ENCODE assay signal across 22 cellular contexts in genomic region chr20:1971893-1972586, GRCh38. TPM values are rescaled to one million over a fixed set of nuclear protein-coding genes. Genes with fewer than 3 reads are reported as not detected.
DNase-seq lines count a peak whose midpoint lies in the region; ATAC-seq, FAIRE-seq and TF ChIP-seq lines count a peak whose summit lies in the region.
"Had no signal": no experiment of that assay in that cellular context is flagged by ENCODE, and none has a peak within 500 bp of the region (broad histone marks: within the 10 kb centered on the region; RNA-seq: fewer than 3 reads in every experiment).

No MANE protein-coding gene starts in this region.

- H3K27me3 ChIP-seq in HepG2 (ENCODE audit: control insufficient read depth in 1 of 2, insufficient read depth in 2 of 2, low read length in 2 of 2) (peaks cover 6 to 41% of the 10 kb centered on the region in 2 experiments; a peak in 3 of 5 replicates), right lobe of liver (no peaks in the 10 kb centered on the region), Karpas-422 (ENCODE audit: low read length) (no peaks in the 10 kb centered on the region)
- H3K27me3 ChIP-seq: BLaER1 treated with 17β-estradiol and CSF1 and Interleukin-3, amounts not matched to agents 10 nM and 100 nM had no signal

- ATAC-seq in HepG2 (no peak), right lobe of liver (no peak)
- ATAC-seq in activated T-helper 17 cell treated with anti-CD3 and anti-CD28 coated beads, Interleukin-2, amount 50 U/mL, for 72 hours (replicated peaks), result no peak

- no peak overlapping the region for H3K27ac Mint-ChIP-seq in activated T-helper 17 cell treated with anti-CD3 and anti-CD28 coated beads, Interleukin-2, amount 50 U/mL, for 72 hours
- no peak overlapping the region for H3K27ac Mint-ChIP-seq in endothelial cell (ENCODE audit: unreplicated experiment)
- H3K27ac Mint-ChIP-seq: CD4-positive, CD25-positive, alpha-beta regulatory T cell; CD8-positive, alpha-beta memory T cell had no signal

- H3K79me2 ChIP-seq in HepG2 (ENCODE audit: insufficient read depth, low read length) (no peaks in the 10 kb centered on the region), Karpas-422 (ENCODE audit: low read length) (no peaks in the 10 kb centered on the region)

- no TSS peak for BruUV-seq in HepG2 (replicated peaks; lab: Mats Ljungman, UMichigan)

- H3K9me3 ChIP-seq in HepG2 (ENCODE audit: low read length) (no peaks in the 10 kb centered on the region), right lobe of liver (no peaks in the 10 kb centered on the region), Karpas-422 (ENCODE audit: low read length) (no peaks in the 10 kb centered on the region)
- H3K9me3 ChIP-seq: BLaER1 treated with 17β-estradiol and CSF1 and Interleukin-3, amounts not matched to agents 10 nM and 100 nM had no signal

- FAIRE-seq in HepG2 (lab: Jason Lieb, UNC), result no peak
- FAIRE-seq: G401.6, GM12892, GM18507 had no signal

- TF ChIP-seq CTCF in HepG2 (CRISPR knock-in tag; IDR thresholded peaks at IDR 0.05) (no peak), right lobe of liver (IDR thresholded peaks at IDR 0.05) (no peak), endothelial cell (IDR thresholded peaks at IDR 0.05; ENCODE audit: unreplicated experiment) (no peak)

- H2AFZ ChIP-seq in HepG2 (ENCODE audit: low read length), result no peak overlapping the region
- no peak overlapping the region for H2AFZ ChIP-seq in Karpas-422 (ENCODE audit: low read length)

- intact Hi-C loops in HepG2 (cut with micrococcal nuclease; ENCODE audit: unreplicated experiment), result no loop called here
- intact Hi-C loops in right lobe of liver (cut with DNase I), result no loop called here

- no peaks in the 10 kb centered on the region for H3K9me3 Mint-ChIP-seq in activated T-helper 17 cell treated with anti-CD3 and anti-CD28 coated beads, Interleukin-2, amount 50 U/mL, for 72 hours
- H3K9me3 Mint-ChIP-seq in endothelial cell (ENCODE audit: unreplicated experiment), result no peaks in the 10 kb centered on the region
- H3K9me3 Mint-ChIP-seq: CD8-positive, alpha-beta memory T cell had no signal

- TF ChIP-seq RAD21 in HepG2 (CRISPR knock-in tag; IDR thresholded peaks at IDR 0.05), result no peak

- H3K4me1 ChIP-seq in HepG2 (ENCODE audit: insufficient read depth, low read length), result no peaks in the 10 kb centered on the region
- no peaks in the 10 kb centered on the region for H3K4me1 ChIP-seq in right lobe of liver
- peaks cover 10% of the 10 kb centered on the region for H3K4me1 ChIP-seq in Karpas-422 (ENCODE audit: low read length)

- DNase-seq in HepG2 (ENCODE audit: low spot score) (no peak), right lobe of liver (no peak), Karpas-422 (peak; percentile 65), mesenteric fat pad (ENCODE audit: low spot score) (peak; percentile 5), T-helper 9 cell (no peak), endothelial cell (ENCODE audit: low spot score) (no peak)
- DNase-seq: CD4-positive, CD25-positive, alpha-beta regulatory T cell; CD8-positive, alpha-beta memory T cell; COR-L47; DMS 273 treated with DMSO at 0.1 percent for 48 hours; DMS53; GOT3; H7 had no signal

- no peaks in the 10 kb centered on the region for H3K36me3 ChIP-seq in HepG2 (replicated peaks in 1 of 2; ENCODE audit: control insufficient read depth in 1 of 2, insufficient read depth in 2 of 2, low read length in 2 of 2)
- H3K36me3 ChIP-seq in right lobe of liver, result no peaks in the 10 kb centered on the region
- H3K36me3 ChIP-seq in Karpas-422 (ENCODE audit: insufficient read depth, low read length), result no peaks in the 10 kb centered on the region
- H3K36me3 ChIP-seq: BLaER1 treated with 17β-estradiol and CSF1 and Interleukin-3, amounts not matched to agents 10 nM and 100 nM had no signal

- H3K27ac ChIP-seq in HepG2 (ENCODE audit: extremely low read length, insufficient read depth, low read length), result no peak overlapping the region
- no peak overlapping the region for H3K27ac ChIP-seq in right lobe of liver
- no peak overlapping the region for H3K27ac ChIP-seq in Karpas-422 (ENCODE audit: low read length)
- H3K27ac ChIP-seq: 22Rv1; BLaER1 treated with 17β-estradiol and CSF1 and Interleukin-3, amounts not matched to agents 10 nM and 100 nM; KMS-11 had no signal

- no peaks in the 10 kb centered on the region for H3K36me3 Mint-ChIP-seq in activated T-helper 17 cell treated with anti-CD3 and anti-CD28 coated beads, Interleukin-2, amount 50 U/mL, for 72 hours (ENCODE audit: low read depth)
- no peaks in the 10 kb centered on the region for H3K36me3 Mint-ChIP-seq in endothelial cell (ENCODE audit: low read depth, unreplicated experiment)
- H3K36me3 Mint-ChIP-seq: CD4-positive, CD25-positive, alpha-beta regulatory T cell; CD8-positive, alpha-beta memory T cell had no signal

- CTCF ChIA-PET in HepG2 (lab: Yijun Ruan, JAX; ENCODE audit: low intra/inter-chr PET ratio, low total read pairs), result no interaction called here

- POLR2A ChIA-PET in HepG2 (lab: Yijun Ruan, JAX), result no interaction called here

- H3K4me3 ChIP-seq in HepG2 (replicated peaks in 1 of 3; ENCODE audit: insufficient read depth in 1 of 3, low read depth in 2 of 3, low read length in 3 of 3) (no peak overlapping the region), right lobe of liver (no peak overlapping the region), Karpas-422 (ENCODE audit: low read length) (no peak overlapping the region)
- H3K4me3 ChIP-seq: BLaER1 treated with 17β-estradiol and CSF1 and Interleukin-3, amounts not matched to agents 10 nM and 100 nM had no signal

- H4K20me1 ChIP-seq in HepG2 (ENCODE audit: insufficient read depth, low read length) (no peaks in the 10 kb centered on the region), Karpas-422 (ENCODE audit: insufficient read depth, low read depth, low read length) (no peaks in the 10 kb centered on the region)
- H4K20me1 ChIP-seq: BLaER1 treated with 17β-estradiol and CSF1 and Interleukin-3, amounts not matched to agents 10 nM and 100 nM had no signal

- no peaks in the 10 kb centered on the region for H3K9me2 ChIP-seq in Karpas-422 (replicated peaks; ENCODE audit: insufficient read depth, low read length)

- 23% methylated on average over 5 of the region's 5 CpGs for WGBS in HepG2 (ENCODE audit: low lambda C conversion rate)
- 67% methylated on average over 5 of the region's 5 CpGs for WGBS in right lobe of liver (ENCODE audit: insufficient coverage, low coverage, low lambda C conversion rate, missing lambda C conversion rate)

- H3K4me3 Mint-ChIP-seq in activated T-helper 17 cell treated with anti-CD3 and anti-CD28 coated beads, Interleukin-2, amount 50 U/mL, for 72 hours, result no peak overlapping the region
- no peak overlapping the region for H3K4me3 Mint-ChIP-seq in endothelial cell (ENCODE audit: unreplicated experiment)
- H3K4me3 Mint-ChIP-seq: CD4-positive, CD25-positive, alpha-beta regulatory T cell; CD8-positive, alpha-beta memory T cell had no signal

- TF ChIP-seq EP300 in HepG2 (IDR thresholded peaks at IDR 0.05; ENCODE audit: low read depth in 2 of 2, low read length in 2 of 2), result no peak
- no peak for TF ChIP-seq EP300 in HepG2 (CRISPR knock-in tag; IDR thresholded peaks at IDR 0.05; ENCODE audit: borderline replicate concordance)

- H3K9ac ChIP-seq in HepG2 (ENCODE audit: insufficient read depth, low read depth, low read length), result no peak overlapping the region
- no peak overlapping the region for H3K9ac ChIP-seq in Karpas-422 (ENCODE audit: low read length)
- H3K9ac ChIP-seq: BLaER1 treated with 17β-estradiol and CSF1 and Interleukin-3, amounts not matched to agents 10 nM and 100 nM; KMS-11 had no signal

- in situ Hi-C loops in HepG2 (cut with HindIII; ENCODE audit: extremely low pct_ligation_motif_present, low pct_unique_long_range_greater_than_20kb), result no loop called here

- H3K27me3 Mint-ChIP-seq in activated T-helper 17 cell treated with anti-CD3 and anti-CD28 coated beads, Interleukin-2, amount 50 U/mL, for 72 hours, result peaks cover 24% of the 10 kb centered on the region
- H3K27me3 Mint-ChIP-seq in endothelial cell (ENCODE audit: unreplicated experiment), result peaks cover 10% of the 10 kb centered on the region

- no peaks in the 10 kb centered on the region for H3K4me1 Mint-ChIP-seq in activated T-helper 17 cell treated with anti-CD3 and anti-CD28 coated beads, Interleukin-2, amount 50 U/mL, for 72 hours
- no peaks in the 10 kb centered on the region for H3K4me1 Mint-ChIP-seq in endothelial cell (ENCODE audit: unreplicated experiment)
- H3K4me1 Mint-ChIP-seq: CD4-positive, CD25-positive, alpha-beta regulatory T cell; CD8-positive, alpha-beta memory T cell had no signal

- TF ChIP-seq POLR2A in HepG2 (IDR thresholded peaks at IDR 0.05; ENCODE audit: insufficient read depth in 1 of 2, low read depth in 2 of 2, low read length in 2 of 2) (no peak), right lobe of liver (IDR thresholded peaks at IDR 0.05) (no peak)

- H3K4me2 ChIP-seq in HepG2 (ENCODE audit: low read depth, low read length) (no peak overlapping the region), Karpas-422 (ENCODE audit: low read depth, low read length, poor library complexity, severe bottlenecking) (no peak overlapping the region)
- H3K4me2 ChIP-seq: KMS-11 had no signal

RNA-seq across cellular contexts. Expression of gene PDYN, which starts 21.8 kb away (rescaled TPM):
- not detected in 2 replicates for total RNA-seq in HepG2 (2016; rRNA removed; fragmentation: Illumina TruSeq; extraction: Trizol)
- total RNA-seq in HepG2 (2016; cell fraction: cytosol; rRNA removed; fragmentation: Illumina TruSeq; extraction: Trizol; ENCODE audit: low read depth), result not detected in 2 replicates
- total RNA-seq in HepG2 (2016; cell fraction: insoluble cytoplasmic fraction; rRNA removed; fragmentation: Illumina TruSeq; extraction: Trizol), result not detected in 2 replicates
- total RNA-seq in HepG2 (2016; cell fraction: membrane; rRNA removed; fragmentation: Illumina TruSeq; extraction: Trizol), result not detected in 2 replicates
- not detected in 2 replicates for total RNA-seq in HepG2 (2016; cell fraction: nucleus; rRNA removed; fragmentation: Illumina TruSeq; extraction: Trizol)
- polyA plus RNA-seq in HepG2 (2011; rRNA removed), result not detected in 2 replicates
- polyA plus RNA-seq in HepG2 (2011; cell fraction: cytosol; rRNA removed), result not detected in 2 replicates
- polyA plus RNA-seq in HepG2 (2011; cell fraction: nucleus; rRNA removed), result not detected in 2 replicates
- not detected in 2 replicates for polyA plus RNA-seq in HepG2 (2012)
- polyA plus RNA-seq in HepG2 (2016; cell fraction: cytosol; fragmentation: Illumina TruSeq; extraction: Trizol; ENCODE audit: low read depth), result not detected in 2 replicates
- polyA plus RNA-seq in HepG2 (2016; cell fraction: insoluble cytoplasmic fraction; fragmentation: Illumina TruSeq; extraction: Trizol; ENCODE audit: low read depth), result not detected in 2 replicates
- not detected in 2 replicates for polyA plus RNA-seq in HepG2 (2016; cell fraction: membrane; fragmentation: Illumina TruSeq; extraction: Trizol; ENCODE audit: low read depth)
- polyA plus RNA-seq in HepG2 (2016; cell fraction: nucleus; fragmentation: Illumina TruSeq; extraction: Trizol; ENCODE audit: insufficient read depth, low read depth), result not detected in 2 replicates
- not detected in 2 replicates for polyA minus RNA-seq in HepG2 (2011; rRNA and poly(A)+ RNA removed; ENCODE audit: low replicate concordance)
- not detected in 2 replicates for polyA minus RNA-seq in HepG2 (2011; cell fraction: cytosol; rRNA and poly(A)+ RNA removed)
- not detected in 2 replicates for polyA minus RNA-seq in HepG2 (2011; cell fraction: nucleus; rRNA and poly(A)+ RNA removed)
- total RNA-seq in right lobe of liver, result not detected
- total RNA-seq in Karpas-422 (2014; rRNA removed; shearing (Covaris generic); ENCODE audit: low replicate concordance), result not detected in 2 replicates
- total RNA-seq in mesenteric fat pad, result not detected
- not detected for total RNA-seq in activated T-helper 17 cell treated with anti-CD3 and anti-CD28 coated beads, Interleukin-2, amount 50 U/mL, for 72 hours
- total RNA-seq in endothelial cell (ENCODE audit: unreplicated experiment), result not detected
- total RNA-seq: A673; CD4-positive, CD25-positive, alpha-beta regulatory T cell; CD8-positive, alpha-beta memory T cell had no signal
- polyA plus RNA-seq: AG04450; CD4-positive, CD25-positive, alpha-beta regulatory T cell; CD8-positive, alpha-beta memory T cell had no signal

Comparison
In these comparisons a context has a peak if more than half of its experiments do, and no peak if none do; other contexts are left out.
1. DNase-seq: peak in Karpas-422 (single experiment) and mesenteric fat pad (single experiment); none in HepG2 (single experiment), right lobe of liver (0 of 3), T-helper 9 cell (single experiment) and endothelial cell (single experiment).